In genomic region chr3:179973931-179974361, GRCh38 we compare ENCODE assay signal across 9 cellular contexts.
A peak's percentile ranks its signal among the peaks of the same experiment; 100 is the strongest.
DNase-seq lines count a peak whose midpoint lies in the region; ATAC-seq and TF ChIP-seq lines count a peak whose summit lies in the region.
"Had no signal": no experiment of that assay in that cellular context is flagged by ENCODE, and none has a peak within 500 bp of the region (broad histone marks: within the 10 kb centered on the region; RNA-seq: fewer than 3 reads in every experiment).

No MANE protein-coding gene starts in this region.

- H3K23ac ChIP-seq in mesendoderm (ENCODE audit: low read length) = no peak overlapping the region

- RAD21 ChIA-PET in HCT116 (lab: Charles Lee; ENCODE audit: low non-redundant PET in 1 of 2, low total read pairs in 2 of 2, uncharacterized antibody in 2 of 2, unreplicated experiment in 2 of 2) = no interaction called here

- H3K9ac ChIP-seq in HCT116 (ENCODE audit: low read length) (no peak overlapping the region), PC-3 (ENCODE audit: low read length) (no peak overlapping the region), mesendoderm (ENCODE audit: low read length) (no peak overlapping the region)

- H2BK5ac ChIP-seq in mesendoderm (ENCODE audit: low read length) = no peak overlapping the region

- WGBS in mesendoderm (ENCODE audit: extremely low coverage, insufficient coverage, low lambda C conversion rate) = no CpG with 5 or more reads among the region's 4 CpGs

- H3K9me2 ChIP-seq in HCT116 (ENCODE audit: insufficient read depth) = no peaks in the 10 kb centered on the region
- no peaks in the 10 kb centered on the region for H3K9me2 ChIP-seq in PC-3 (replicated peaks; ENCODE audit: low read length)

- DNase-seq in GM12865 (ENCODE audit: low read depth) (peak; percentile 40), HCT116 (ENCODE audit: low read depth, low spot score) (no peak), PC-3 (no peak), mesendoderm (peak; percentile 60), NCI-H2196 (lab: John Stamatoyannopoulos, UW; ENCODE audit: unreplicated experiment) (no peak), posterior vena cava (ENCODE audit: low spot score) (no peak), DMS53 treated with DMSO at 0.1 percent for 48 hours (lab: John Stamatoyannopoulos, UW; ENCODE audit: unreplicated experiment) (no peak)
- DNase-seq: ovary had no signal

- no peaks in the 10 kb centered on the region for H3K79me2 ChIP-seq in HCT116 (ENCODE audit: insufficient read depth, low read length)
- no peaks in the 10 kb centered on the region for H3K79me2 ChIP-seq in PC-3 (ENCODE audit: low read length)
- no peaks in the 10 kb centered on the region for H3K79me2 ChIP-seq in mesendoderm (ENCODE audit: control insufficient read depth, insufficient read depth, low read length)

- BruUV-seq in HCT116 (replicated peaks; lab: Mats Ljungman, UMichigan) = no TSS peak
- BruUV-seq in PC-3 (replicated peaks; lab: Mats Ljungman, UMichigan) = no TSS peak

- peak; percentile 50; the same call in 1 of the 2 replicates for ATAC-seq in HCT116
- no peak for ATAC-seq in PC-3
- ATAC-seq in HG03139 (IDR thresholded peaks at IDR 0.05; ENCODE audit: unreplicated experiment) = no peak

- H2BK120ac ChIP-seq in mesendoderm (ENCODE audit: low read depth, low read length) = no peak overlapping the region

- H3K4ac ChIP-seq in mesendoderm (ENCODE audit: low read depth, low read length) = no peak overlapping the region

- H3K27me3 ChIP-seq in HCT116 (ENCODE audit: insufficient read depth, low read length) (peaks cover 27% of the 10 kb centered on the region), PC-3 (ENCODE audit: low read length) (no peaks in the 10 kb centered on the region), mesendoderm (ENCODE audit: insufficient read depth, low read length, poor library complexity) (no peaks in the 10 kb centered on the region)

- H3F3A ChIP-seq in PC-3 (ENCODE audit: low read length, unreplicated experiment) = no peaks in the 10 kb centered on the region

- no peak overlapping the region for H2BK15ac ChIP-seq in mesendoderm (replicated peaks; ENCODE audit: low read depth)

- H4K8ac ChIP-seq in mesendoderm (ENCODE audit: low read depth, low read length) = no peak overlapping the region

- H4K20me1 ChIP-seq in HCT116 (ENCODE audit: insufficient read depth) (no peaks in the 10 kb centered on the region), PC-3 (ENCODE audit: low read length) (no peaks in the 10 kb centered on the region)

- no peak for TF ChIP-seq POLR2A in HCT116 (IDR thresholded peaks at IDR 0.05; ENCODE audit: borderline replicate concordance, extremely low read depth, insufficient read depth, insufficient read length)

- H3K4me3 ChIP-seq in GM12865 (ENCODE audit: low read depth, low read length) = peak overlapping the region; percentile 46
- no peak overlapping the region for H3K4me3 ChIP-seq in HCT116 (replicated peaks in 1 of 2; ENCODE audit: low read depth in 1 of 2, low read length in 2 of 2)
- no peak overlapping the region for H3K4me3 ChIP-seq in PC-3 (ENCODE audit: low read length)
- H3K4me3 ChIP-seq in mesendoderm (ENCODE audit: low read length) = no peak overlapping the region
- H3K4me3 ChIP-seq: ovary had no signal

- no peaks in the 10 kb centered on the region for H3K79me1 ChIP-seq in mesendoderm (ENCODE audit: low read length)

- peak overlapping the region; percentile 77 for H3K56ac ChIP-seq in mesendoderm (ENCODE audit: low read length)

- no peak overlapping the region for H2AK5ac ChIP-seq in mesendoderm (ENCODE audit: low read length)

- intact Hi-C loops in HCT116 (cut with micrococcal nuclease) = no loop called here
- intact Hi-C loops in PC-3 (cut with micrococcal nuclease) = no loop called here
- intact Hi-C loops in posterior vena cava (cut with DNase I) = no loop called here

- CTCF ChIA-PET in HCT116 (lab: Charles Lee) (no interaction called here), PC-3 (lab: Charles Lee) (no interaction called here)

- POLR2A ChIA-PET in HCT116 (lab: Charles Lee) (no interaction called here), PC-3 (lab: Charles Lee; ENCODE audit: unreplicated experiment) (no interaction called here)

- H3K9me3 ChIP-seq in HCT116 (ENCODE audit: control insufficient read depth in 1 of 2, insufficient read depth in 1 of 2, low read depth in 1 of 2, low read length in 2 of 2) (no peaks in the 10 kb centered on the region), PC-3 (ENCODE audit: low read length) (no peaks in the 10 kb centered on the region)
- H3K9me3 ChIP-seq: ovary had no signal

- no peak overlapping the region for H3K18ac ChIP-seq in mesendoderm (ENCODE audit: low read length)

- no peak for TF ChIP-seq CTCF in GM12865 (IDR thresholded peaks at IDR 0.05; ENCODE audit: insufficient read depth, low read depth, low read length, missing control alignments)
- no peak for TF ChIP-seq CTCF in HCT116 (IDR thresholded peaks at IDR 0.05 in 2 of 3, conservative IDR thresholded peaks at IDR 0.05 in 1 of 3; ENCODE audit: borderline replicate concordance in 1 of 3, insufficient read depth in 1 of 3, low read depth in 2 of 3, low read length in 2 of 3)
- no peak for TF ChIP-seq CTCF in PC-3 (conservative IDR thresholded peaks at IDR 0.05; ENCODE audit: low read depth, low read length)

- H3K27ac ChIP-seq in HCT116 (ENCODE audit: low read depth, low read length) (no peak overlapping the region), PC-3 (ENCODE audit: low read length) (no peak overlapping the region), mesendoderm (ENCODE audit: low read depth, low read length) (no peak overlapping the region)
- H3K27ac ChIP-seq: ovary had no signal

- TF ChIP-seq RAD21 in HCT116 (IDR thresholded peaks at IDR 0.05; ENCODE audit: low read depth) = no peak

- H4K5ac ChIP-seq in mesendoderm (ENCODE audit: low read length) = no peak overlapping the region

- H3K4me2 ChIP-seq in HCT116 (ENCODE audit: low read length) (no peak overlapping the region), PC-3 (ENCODE audit: low read length) (no peak overlapping the region), mesendoderm (ENCODE audit: low read length) (no peak overlapping the region)

- no peak overlapping the region for H2AFZ ChIP-seq in HCT116 (ENCODE audit: low read depth, low read length, poor library complexity, severe bottlenecking)
- H2AFZ ChIP-seq in PC-3 (ENCODE audit: low read length) = 0 out of 2 replicates have a peak overlapping the region, but pooled peaks have one; percentile 24

- no peaks in the 10 kb centered on the region for H3K36me3 ChIP-seq in HCT116 (ENCODE audit: control insufficient read depth in 1 of 2, insufficient read depth in 2 of 2, low read length in 2 of 2)
- H3K36me3 ChIP-seq in PC-3 (ENCODE audit: low read depth, low read length) = no peaks in the 10 kb centered on the region
- H3K36me3 ChIP-seq in mesendoderm (ENCODE audit: control insufficient read depth, insufficient read depth, low read length) = no peaks in the 10 kb centered on the region
- H3K36me3 ChIP-seq: ovary had no signal

- peaks cover 0 to 3% of the 10 kb centered on the region in 2 experiments; a peak in 1 of 4 replicates for H3K4me1 ChIP-seq in HCT116 (ENCODE audit: control insufficient read depth in 1 of 2, insufficient read depth in 2 of 2, low read length in 2 of 2)
- peaks cover 9% of the 10 kb centered on the region for H3K4me1 ChIP-seq in PC-3 (ENCODE audit: insufficient read depth, low read length)
- peaks cover 3% of the 10 kb centered on the region for H3K4me1 ChIP-seq in mesendoderm (ENCODE audit: control insufficient read depth, low read depth, low read length)

TF ChIP-seq in HCT116, 20 proteins besides CTCF, POLR2A, EP300 and RAD21:
- TF ChIP-seq ZBTB33 (IDR thresholded peaks at IDR 0.05; ENCODE audit: extremely low read depth, insufficient replicate concordance, low read length) (no peak), CEBPB (IDR thresholded peaks at IDR 0.05; ENCODE audit: low read depth) (no peak), TCF7L2 (IDR thresholded peaks at IDR 0.05; ENCODE audit: borderline replicate concordance, extremely low read depth, insufficient read depth, insufficient read length) (no peak), SRF (IDR thresholded peaks at IDR 0.05; ENCODE audit: low read depth) (no peak), MAX (IDR thresholded peaks at IDR 0.05) (no peak), EZH2 (IDR thresholded peaks at IDR 0.05) (no peak), ELF1 (IDR thresholded peaks at IDR 0.05; ENCODE audit: borderline replicate concordance, low read depth) (no peak), ZNF274 (IDR thresholded peaks at IDR 0.05; ENCODE audit: low read depth, low read length) (no peak), ATF3 (IDR thresholded peaks at IDR 0.05) (no peak), JUND (IDR thresholded peaks at IDR 0.05) (no peak), ZFX (IDR thresholded peaks at IDR 0.05) (no peak)

Comparison
In these comparisons a context has a peak if more than half of its experiments do, and no peak if none do; other contexts are left out.
1. DNase-seq: peak in GM12865 (single experiment) and mesendoderm (single experiment); none in HCT116 (single experiment), PC-3 (single experiment), NCI-H2196 (single experiment), posterior vena cava (single experiment) and DMS53 treated with DMSO at 0.1 percent for 48 hours (single experiment).